Comparison of ENCODE assay signal across 14 cellular contexts in the genomic region with DNA sequence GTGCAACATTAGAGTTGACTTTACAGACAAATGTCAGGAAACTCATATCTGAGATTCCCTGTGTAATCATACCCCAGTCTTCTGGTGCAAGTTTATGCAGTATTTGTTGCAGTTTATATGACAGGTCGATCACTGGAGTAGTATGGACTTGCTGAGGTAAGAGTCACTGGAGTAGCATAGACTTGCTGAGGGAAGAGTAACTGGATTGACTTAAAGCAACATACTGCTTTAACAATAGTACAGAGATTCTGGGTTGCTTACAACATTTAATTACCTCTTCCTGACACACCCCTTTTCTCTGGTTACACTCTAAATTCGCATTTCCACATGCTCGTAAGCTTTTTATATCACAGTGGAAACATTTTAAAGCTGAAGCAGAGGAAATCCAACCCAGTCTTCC. TPM values are rescaled to one million over a fixed set of nuclear protein-coding genes. Genes with fewer than 3 reads are reported as not detected.
DNase-seq lines count a peak whose midpoint lies in the region; ATAC-seq and TF ChIP-seq lines count a peak whose summit lies in the region.
"Had no signal": no experiment of that assay in that cellular context is flagged by ENCODE, and none has a peak within 500 bp of the region (broad histone marks: within the 10 kb centered on the region; RNA-seq: fewer than 3 reads in every experiment).

No MANE protein-coding gene starts in this region.

- H3K36me3 Mint-ChIP-seq in natural killer cell treated with Interleukin-12 subunit alpha and Interleukin-12 subunit beta and Interleukin-15 and Interleukin-18, amount 100 ng/mL, for 72 hours = peaks cover 5% of the 10 kb centered on the region
- H3K36me3 Mint-ChIP-seq in natural killer cell = peaks cover 5% of the 10 kb centered on the region

- no peaks in the 10 kb centered on the region for H3K27me3 Mint-ChIP-seq in natural killer cell treated with Interleukin-12 subunit alpha and Interleukin-12 subunit beta and Interleukin-15 and Interleukin-18, amount 100 ng/mL, for 72 hours
- no peaks in the 10 kb centered on the region for H3K27me3 Mint-ChIP-seq in natural killer cell (ENCODE audit: low read depth in 2 of 2)
- H3K27me3 Mint-ChIP-seq: naive B cell had no signal

- peaks cover 4% of the 10 kb centered on the region for H3F3A ChIP-seq in SK-N-SH (replicated peaks; ENCODE audit: insufficient read depth)

- TF ChIP-seq CTCF in natural killer cell (IDR thresholded peaks at IDR 0.05) = no peak
- TF ChIP-seq CTCF in RWPE1 (conservative IDR thresholded peaks at IDR 0.05; ENCODE audit: low read depth) = no peak
- no peak for TF ChIP-seq CTCF in upper lobe of right lung (IDR thresholded peaks at IDR 0.05)
- no peak for TF ChIP-seq CTCF in SK-N-SH (IDR thresholded peaks at IDR 0.05)

- no peaks in the 10 kb centered on the region for H3K9me3 Mint-ChIP-seq in natural killer cell treated with Interleukin-12 subunit alpha and Interleukin-12 subunit beta and Interleukin-15 and Interleukin-18, amount 100 ng/mL, for 72 hours
- peaks cover 0 to 2% of the 10 kb centered on the region in 2 donors for H3K9me3 Mint-ChIP-seq in natural killer cell

- no peak for TF ChIP-seq RAD21 in SK-N-SH (IDR thresholded peaks at IDR 0.05; ENCODE audit: low read length)

- H3K4me3 ChIP-seq in upper lobe of right lung = no peak overlapping the region
- H3K4me3 ChIP-seq in SK-N-SH (ENCODE audit: low read depth in 2 of 2, low read length in 1 of 2) = no peak overlapping the region

- no peaks in the 10 kb centered on the region for H3K9me2 ChIP-seq in SK-N-SH

- 88% methylated on average over 3 of the region's 3 CpGs for whole genome bisulfite sequencing in SK-N-SH (ENCODE audit: low lambda C conversion rate)

- POLR2A ChIA-PET in RWPE1 (lab: Yijun Ruan, JAX; ENCODE audit: low non-redundant PET) = interaction anchor here (0.7 kb wide), 1 partner anchor 9 kb away, joined by 4 read pairs; no protein-coding TSS in a partner anchor
- POLR2A ChIA-PET in SK-N-SH (lab: Yijun Ruan, JAX) = no interaction called here

- H3K27me3 ChIP-seq in upper lobe of right lung (no peaks in the 10 kb centered on the region), SK-N-SH (ENCODE audit: insufficient read depth) (no peaks in the 10 kb centered on the region)

- intact Hi-C loops in natural killer cell (cut with micrococcal nuclease) = no loop called here
- intact Hi-C loops in upper lobe of right lung (cut with DNase I) = no loop called here

- H2AFZ ChIP-seq in SK-N-SH (ENCODE audit: low read depth) = no peak overlapping the region

- no peak overlapping the region for H3K9ac ChIP-seq in SK-N-SH

- DNase-seq in natural killer cell treated with Interleukin-12 subunit alpha and Interleukin-12 subunit beta and Interleukin-15 and Interleukin-18, amount 100 ng/mL, for 72 hours (ENCODE audit: low spot score) = no peak
- DNase-seq in natural killer cell = no peak
- DNase-seq in RWPE1 (ENCODE audit: low spot score) = peak; percentile 26
- DNase-seq in epithelial cell of prostate (ENCODE audit: low read depth, low spot score) = no peak
- DNase-seq in upper lobe of right lung = no peak
- DNase-seq in DMS53 (lab: John Stamatoyannopoulos, UW) = no peak
- DNase-seq in SK-N-SH = no peak
- DNase-seq: hypothalamus; naive B cell; NCI-H510A; stimulated activated naive CD4-positive, alpha-beta T cell treated with Interleukin-2 at 50 U/mL for 16 hours; T1000 had no signal

- H3K9me3 ChIP-seq in upper lobe of right lung = no peaks in the 10 kb centered on the region
- H3K9me3 ChIP-seq in SK-N-SH = no peaks in the 10 kb centered on the region

- TF ChIP-seq EP300 in SK-N-SH (IDR thresholded peaks at IDR 0.05; ENCODE audit: borderline replicate concordance in 1 of 2, low read depth in 1 of 2, low read length in 1 of 2) = no peak

- peaks cover 17% of the 10 kb centered on the region for H3K4me1 ChIP-seq in upper lobe of right lung
- H3K4me1 ChIP-seq in SK-N-SH (ENCODE audit: control insufficient read depth in 1 of 2, insufficient read depth in 2 of 2, low read depth in 1 of 2, low read length in 1 of 2) = peaks cover 7 to 13% of the 10 kb centered on the region in 2 experiments; a peak in 3 of 4 replicates

- ATAC-seq in natural killer cell treated with Interleukin-12 subunit alpha and Interleukin-12 subunit beta and Interleukin-15 and Interleukin-18, amount 100 ng/mL, for 72 hours = no peak
- ATAC-seq in natural killer cell (no peak), upper lobe of right lung (peak; percentile 25), GM19397 (IDR thresholded peaks at IDR 0.05; ENCODE audit: unreplicated experiment) (no peak)

- peak overlapping the region; percentile 52 for H3K4me3 Mint-ChIP-seq in natural killer cell treated with Interleukin-12 subunit alpha and Interleukin-12 subunit beta and Interleukin-15 and Interleukin-18, amount 100 ng/mL, for 72 hours
- H3K4me3 Mint-ChIP-seq in natural killer cell = no peak overlapping the region

- H3K27ac Mint-ChIP-seq in natural killer cell treated with Interleukin-12 subunit alpha and Interleukin-12 subunit beta and Interleukin-15 and Interleukin-18, amount 100 ng/mL, for 72 hours = peak overlapping the region in 1 of 2 donors; percentile 35
- H3K27ac Mint-ChIP-seq in natural killer cell = no peak overlapping the region

- H4K20me1 ChIP-seq in SK-N-SH (ENCODE audit: insufficient read depth) = peaks cover under 1% of the 10 kb centered on the region; the same call in 1 of the 2 replicates

- H3K4me2 ChIP-seq in SK-N-SH = no peak overlapping the region

- H3K27ac ChIP-seq in RWPE1 (no peak overlapping the region), epithelial cell of prostate (peak overlapping the region; percentile 8), upper lobe of right lung (no peak overlapping the region), SK-N-SH (ENCODE audit: low read depth in 2 of 2, low read length in 1 of 2) (no peak overlapping the region)

- H3K4me1 Mint-ChIP-seq in natural killer cell treated with Interleukin-12 subunit alpha and Interleukin-12 subunit beta and Interleukin-15 and Interleukin-18, amount 100 ng/mL, for 72 hours (ENCODE audit: low read depth in 2 of 2) = peaks cover 44 to 54% of the 10 kb centered on the region in 2 donors
- H3K4me1 Mint-ChIP-seq in natural killer cell = peaks cover 49% of the 10 kb centered on the region in 2 donors

- no peaks in the 10 kb centered on the region for H3K36me3 ChIP-seq in upper lobe of right lung
- peaks cover 0 to 24% of the 10 kb centered on the region in 2 experiments for H3K36me3 ChIP-seq in SK-N-SH (replicated peaks in 1 of 2; ENCODE audit: control insufficient read depth in 1 of 2, insufficient read depth in 2 of 2, low read length in 1 of 2)

- CTCF ChIA-PET in RWPE1 (lab: Yijun Ruan, JAX) = no interaction called here
- CTCF ChIA-PET in SK-N-SH (lab: Yijun Ruan, JAX) = no interaction called here

- H3K79me2 ChIP-seq in SK-N-SH (ENCODE audit: insufficient read depth) = peaks cover 87% of the 10 kb centered on the region

TF ChIP-seq in SK-N-SH, 30 proteins besides CTCF, POLR2A, EP300 and RAD21 (continues in another document):
- TF ChIP-seq MXI1 (IDR thresholded peaks at IDR 0.05; ENCODE audit: low read depth, low read length) = no peak
- TF ChIP-seq FOSL2 (IDR thresholded peaks at IDR 0.05; ENCODE audit: borderline replicate concordance, low read depth) = no peak
- TF ChIP-seq TAF1 (IDR thresholded peaks at IDR 0.05; ENCODE audit: borderline replicate concordance, low read depth, low read length) = no peak
- no peak for TF ChIP-seq SMC3 (IDR thresholded peaks at IDR 0.05; ENCODE audit: low read depth, low read length)
- no peak for TF ChIP-seq YY1 (IDR thresholded peaks at IDR 0.05; ENCODE audit: low read depth)
- TF ChIP-seq, protein P1, sequence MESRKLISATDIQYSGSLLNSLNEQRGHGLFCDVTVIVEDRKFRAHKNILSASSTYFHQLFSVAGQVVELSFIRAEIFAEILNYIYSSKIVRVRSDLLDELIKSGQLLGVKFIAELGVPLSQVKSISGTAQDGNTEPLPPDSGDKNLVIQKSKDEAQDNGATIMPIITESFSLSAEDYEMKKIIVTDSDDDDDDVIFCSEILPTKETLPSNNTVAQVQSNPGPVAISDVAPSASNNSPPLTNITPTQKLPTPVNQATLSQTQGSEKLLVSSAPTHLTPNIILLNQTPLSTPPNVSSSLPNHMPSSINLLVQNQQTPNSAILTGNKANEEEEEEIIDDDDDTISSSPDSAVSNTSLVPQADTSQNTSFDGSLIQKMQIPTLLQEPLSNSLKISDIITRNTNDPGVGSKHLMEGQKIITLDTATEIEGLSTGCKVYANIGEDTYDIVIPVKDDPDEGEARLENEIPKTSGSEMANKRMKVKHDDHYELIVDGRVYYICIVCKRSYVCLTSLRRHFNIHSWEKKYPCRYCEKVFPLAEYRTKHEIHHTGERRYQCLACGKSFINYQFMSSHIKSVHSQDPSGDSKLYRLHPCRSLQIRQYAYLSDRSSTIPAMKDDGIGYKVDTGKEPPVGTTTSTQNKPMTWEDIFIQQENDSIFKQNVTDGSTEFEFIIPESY (IDR thresholded peaks at IDR 0.05; ENCODE audit: borderline replicate concordance, low read depth) = no peak
- TF ChIP-seq FOXM1 (IDR thresholded peaks at IDR 0.05; ENCODE audit: low read depth) = no peak
- TF ChIP-seq TEAD4 (IDR thresholded peaks at IDR 0.05; ENCODE audit: borderline replicate concordance, insufficient read depth) = no peak
- no peak for TF ChIP-seq ELF1 (IDR thresholded peaks at IDR 0.05)
- TF ChIP-seq NRF1 (IDR thresholded peaks at IDR 0.05; ENCODE audit: low read depth, low read length) = no peak

RNA-seq across cellular contexts. Expression of a gene that starts 11.8 kb away (rescaled TPM):
- total RNA-seq in natural killer cell treated with Interleukin-12 subunit alpha and Interleukin-12 subunit beta and Interleukin-15 and Interleukin-18, amount 100 ng/mL, for 72 hours = 10 to 100 TPM; 50.5 TPM
- total RNA-seq in natural killer cell (10 to 100 TPM; 41.1 to 44.3 (median 42.5) TPM), upper lobe of right lung (26.6 TPM)
- 24.9 and 32.8 TPM in 2 replicates for polyA plus RNA-seq in SK-N-SH (2012; rRNA removed)
- polyA plus RNA-seq in SK-N-SH (2012; cell fraction: cytosol; rRNA removed) = 37.6 and 42.0 TPM in 2 replicates
- 11.2 and 15.6 TPM in 2 replicates for polyA plus RNA-seq in SK-N-SH (2012; cell fraction: nucleus; rRNA removed)

RNA-seq across cellular contexts. Expression of a gene that starts 11.9 kb away (rescaled TPM):
- total RNA-seq in natural killer cell treated with Interleukin-12 subunit alpha and Interleukin-12 subunit beta and Interleukin-15 and Interleukin-18, amount 100 ng/mL, for 72 hours = 1 to 10 TPM in 1 of 2 donors, under 1 TPM in 1; 0.10 to 2.7 TPM
- total RNA-seq in natural killer cell (1 to 10 TPM in 1 of 3 donors, under 1 TPM in 2; 0.78 to 1.4 (median 0.86) TPM), upper lobe of right lung (0.93 TPM)
- 0.81 and 1.0 TPM in 2 replicates for polyA plus RNA-seq in SK-N-SH (2012; rRNA removed)
- polyA plus RNA-seq in SK-N-SH (2012; cell fraction: cytosol; rRNA removed) = 1.0 and 1.5 TPM in 2 replicates
- polyA plus RNA-seq in SK-N-SH (2012; cell fraction: nucleus; rRNA removed) = 0.63 and 1.5 TPM in 2 replicates
- polyA plus RNA-seq: CD14-positive monocyte had no signal
